ENCODE assay signal across 8 cellular contexts in genomic region chr5:76818844-76819831, GRCh38. TPM values are rescaled to one million over a fixed set of nuclear protein-coding genes. Genes with fewer than 3 reads are reported as not detected.
DNase-seq lines count a peak whose midpoint lies in the region; ATAC-seq and TF ChIP-seq lines count a peak whose summit lies in the region.

Gene F2RL1, plus strand, starts transcription at chr5:76819030. Its CDS starts 153 bp downstream, at chr5:76819183.

- H3K9me3 ChIP-seq in mononuclear cell (ENCODE audit: low read depth, low read length) (no peaks in the 10 kb centered on the region), BE2C (no peaks in the 10 kb centered on the region)

- TF ChIP-seq CTCF in epithelial cell of esophagus (IDR thresholded peaks at IDR 0.05; ENCODE audit: insufficient read depth, low read depth, low read length, missing control alignments) (no peak), BE2C (IDR thresholded peaks at IDR 0.05; ENCODE audit: low read depth, low read length) (no peak)

- no peaks in the 10 kb centered on the region for H3K36me3 ChIP-seq in BE2C

- H3K4me1 ChIP-seq in mononuclear cell (ENCODE audit: insufficient read depth, low read length) (peaks cover 26% of the 10 kb centered on the region), BE2C (no peaks in the 10 kb centered on the region)

- DNase-seq in EH (ENCODE audit: low read depth) (peak; percentile 63), NCI-H2196 treated with DMSO at 0.1 percent for 48 hours (lab: John Stamatoyannopoulos, UW; ENCODE audit: unreplicated experiment) (peak; percentile 2), activated T-cell treated with anti-CD3 and anti-CD28 coated beads for 1 hour (ENCODE audit: low read depth) (peak; percentile 41), epithelial cell of esophagus (ENCODE audit: low read depth) (peak; percentile 99), BE2C (no peak)
- peak; percentile 7 to 20 for DNase-seq in stimulated activated CD8-positive, alpha-beta memory T cell treated with anti-CD3 and anti-CD28 coated beads, Interleukin-4, amount 100 ng/mL, for 4 hours (ENCODE audit: low read depth in 2 of 2, low spot score in 1 of 2)

- H3K4me3 ChIP-seq in epithelial cell of esophagus (ENCODE audit: low read length), result peak within 1 kb of the TSS; percentile 98
- H3K4me3 ChIP-seq in mononuclear cell (ENCODE audit: low read length), result peak within 1 kb of the TSS; percentile 65
- no peak within 1 kb of the TSS for H3K4me3 ChIP-seq in BE2C (ENCODE audit: low read depth, low read length)

- no peak for ATAC-seq in GM19455 (IDR thresholded peaks at IDR 0.05; ENCODE audit: unreplicated experiment)

- H3K27me3 ChIP-seq in mononuclear cell (ENCODE audit: insufficient read depth, low read length) (peaks cover 40% of the 10 kb centered on the region), BE2C (peaks cover 32% of the 10 kb centered on the region)

RNA-seq across cellular contexts. Expression of gene F2RL1, which starts in this region (rescaled TPM):
- 4.2 TPM for total RNA-seq in mononuclear cell
- polyA plus RNA-seq in BE2C (2012; ENCODE audit: insufficient read depth, insufficient read length, low read depth), result not detected
